In genomic region chr3:146159616-146160232, GRCh38 we compare ENCODE assay signal across 10 cellular contexts. TPM values are rescaled to one million over a fixed set of nuclear protein-coding genes. Genes with fewer than 3 reads are reported as not detected.
DNase-seq lines count a peak whose midpoint lies in the region; ATAC-seq and TF ChIP-seq lines count a peak whose summit lies in the region.
"Had no signal": no experiment of that assay in that cellular context is flagged by ENCODE, and none has a peak within 500 bp of the region (broad histone marks: within the 10 kb centered on the region; RNA-seq: fewer than 3 reads in every experiment).

No MANE protein-coding gene starts in this region.

- peak overlapping the region; percentile 82 to 88 for H3K4me3 Mint-ChIP-seq in activated T-cell treated with anti-CD3 and anti-CD28 coated beads, Interleukin-2, amount 50 U/mL, for 72 hours
- peak overlapping the region; percentile 97 for H3K4me3 Mint-ChIP-seq in type B pancreatic cell

- peaks cover 2% of the 10 kb centered on the region in 2 donors for H3K36me3 Mint-ChIP-seq in activated T-cell treated with anti-CD3 and anti-CD28 coated beads, Interleukin-2, amount 50 U/mL, for 72 hours (ENCODE audit: insufficient read depth in 2 of 2)
- H3K36me3 Mint-ChIP-seq in type B pancreatic cell: peaks cover 4% of the 10 kb centered on the region

- TF ChIP-seq CTCF in mammary epithelial cell (conservative IDR thresholded peaks at IDR 0.05 in 1 of 2, IDR thresholded peaks at IDR 0.05 in 1 of 2; ENCODE audit: extremely low read depth in 1 of 2, insufficient read depth in 1 of 2, low read depth in 1 of 2, low read length in 2 of 2) (no peak), type B pancreatic cell (conservative IDR thresholded peaks at IDR 0.05) (no peak)

- H3K27me3 ChIP-seq in mammary epithelial cell (ENCODE audit: insufficient read depth, low read length) (no peaks in the 10 kb centered on the region), mesenchymal stem cell (ENCODE audit: control insufficient read depth in 1 of 2, insufficient read depth in 1 of 2, low read length in 2 of 2) (no peaks in the 10 kb centered on the region)

- H3K9ac ChIP-seq in mammary epithelial cell (ENCODE audit: insufficient read depth, low read length): peak overlapping the region; percentile 84
- peak overlapping the region; percentile 89 for H3K9ac ChIP-seq in mesenchymal stem cell (ENCODE audit: low read length)

- no peak for DNase-seq in activated T-cell treated with anti-CD3 and anti-CD28 coated beads, Interleukin-2, amount 50 U/mL, for 72 hours
- DNase-seq in activated T-cell treated with anti-CD3 and anti-CD28 coated beads, Interleukin-2, amount 50 U/mL, for 1 hour: no peak
- DNase-seq in mammary epithelial cell: no peak
- no peak for DNase-seq in mesenchymal stem cell
- DNase-seq in type B pancreatic cell (ENCODE audit: extremely low spot score, unreplicated experiment): no peak
- no peak for DNase-seq in left lobe of liver (ENCODE audit: low spot score)
- no peak for DNase-seq in NCI-H82 treated with DMSO at 0.1 percent for 48 hours (lab: John Stamatoyannopoulos, UW; ENCODE audit: unreplicated experiment)
- DNase-seq in NCI-H774 (lab: John Stamatoyannopoulos, UW): no peak
- DNase-seq: DND-41 had no signal

- no peak overlapping the region for H3K23ac ChIP-seq in mesenchymal stem cell (ENCODE audit: low read length in 2 of 2)

- H2AFZ ChIP-seq in mammary epithelial cell (ENCODE audit: low read depth, low read length) (peak overlapping the region; percentile 86), mesenchymal stem cell (ENCODE audit: low read depth, low read length) (no peak overlapping the region)

- H3K4me3 ChIP-seq in mammary epithelial cell (replicated peaks in 1 of 3; ENCODE audit: insufficient read depth in 1 of 3, low read depth in 2 of 3, low read length in 3 of 3) (peak overlapping the region; percentile 63 to 86 (median 76)), mesenchymal stem cell (ENCODE audit: insufficient read depth in 1 of 2, low read depth in 1 of 2, low read length in 2 of 2) (peak overlapping the region in 1 of 2 experiments; percentile 95)

- no peak overlapping the region for H4K91ac ChIP-seq in mesenchymal stem cell (ENCODE audit: low read length)

- H3K4me2 ChIP-seq in mammary epithelial cell (ENCODE audit: insufficient read depth, low read depth, low read length) (peak overlapping the region; percentile 81), mesenchymal stem cell (ENCODE audit: low read length, poor library complexity, severe bottlenecking) (peak overlapping the region; percentile 85)

- no peak overlapping the region for H2BK120ac ChIP-seq in mesenchymal stem cell (ENCODE audit: low read depth, low read length)

- no peak overlapping the region for H3K14ac ChIP-seq in mesenchymal stem cell (ENCODE audit: low read length in 2 of 2)

- CTCF ChIA-PET in mammary epithelial cell (lab: Charles Lee; ENCODE audit: low non-redundant PET): interaction anchor here (0.6 kb wide), 1 partner anchor 94 kb away, joined by 5 read pairs; no protein-coding TSS in a partner anchor

- WGBS in mammary epithelial cell (ENCODE audit: low coverage, missing lambda C conversion rate): 12% methylated on average over 5 of the region's 5 CpGs
- WGBS in mesenchymal stem cell: 47% methylated on average over 4 of the region's 5 CpGs

- no peaks in the 10 kb centered on the region for H4K20me1 ChIP-seq in mammary epithelial cell (ENCODE audit: insufficient read depth, low read length)

- in situ Hi-C loops in mammary epithelial cell (cut with MboI; ENCODE audit: low sequenced_read_pairs in 2 of 2): loop anchor here in 1 of 2 donors (25.0 kb wide), 1 partner anchor 97 kb away; no protein-coding TSS in a partner anchor

- no peak overlapping the region for H4K8ac ChIP-seq in mesenchymal stem cell (ENCODE audit: low read length)

- H2BK12ac ChIP-seq in mesenchymal stem cell (ENCODE audit: low read length in 2 of 2): no peak overlapping the region

- H3K18ac ChIP-seq in mesenchymal stem cell (ENCODE audit: low read depth in 1 of 2, low read length in 2 of 2): peak overlapping the region in 1 of 2 experiments; percentile 85

- peaks cover 66% of the 10 kb centered on the region for H3K27me3 Mint-ChIP-seq in activated T-cell treated with anti-CD3 and anti-CD28 coated beads, Interleukin-2, amount 50 U/mL, for 72 hours (ENCODE audit: low read depth)
- peaks cover 10% of the 10 kb centered on the region for H3K27me3 Mint-ChIP-seq in type B pancreatic cell

- no peak overlapping the region for H3K27ac Mint-ChIP-seq in activated T-cell treated with anti-CD3 and anti-CD28 coated beads, Interleukin-2, amount 50 U/mL, for 72 hours
- H3K27ac Mint-ChIP-seq in type B pancreatic cell: peak overlapping the region; percentile 95

- intact Hi-C loops in mammary epithelial cell (cut with micrococcal nuclease): loop anchor here (1.0 to 2.0 kb wide), 3 partner anchors 25 to 94 kb away; no protein-coding TSS in a partner anchor

- H3K4me1 Mint-ChIP-seq in activated T-cell treated with anti-CD3 and anti-CD28 coated beads, Interleukin-2, amount 50 U/mL, for 72 hours (ENCODE audit: low read depth): peaks cover 10% of the 10 kb centered on the region
- peaks cover 37% of the 10 kb centered on the region for H3K4me1 Mint-ChIP-seq in type B pancreatic cell (ENCODE audit: unreplicated experiment)

- ATAC-seq in activated T-cell treated with anti-CD3 and anti-CD28 coated beads, Interleukin-2, amount 50 U/mL, for 72 hours (replicated peaks in 1 of 2): no peak
- no peak for ATAC-seq in left lobe of liver

- H3K27ac ChIP-seq in mammary epithelial cell (ENCODE audit: insufficient read depth, low read depth, low read length): peak overlapping the region; percentile 86
- H3K27ac ChIP-seq in mesenchymal stem cell (ENCODE audit: low read length, poor library complexity, severe bottlenecking): peak overlapping the region; percentile 79
- H3K27ac ChIP-seq: HL-60 had no signal

- no peaks in the 10 kb centered on the region for H3K9me3 ChIP-seq in mammary epithelial cell (replicated peaks; ENCODE audit: insufficient read depth, low read length)
- H3K9me3 ChIP-seq in mesenchymal stem cell (ENCODE audit: control insufficient read depth, low read length): no peaks in the 10 kb centered on the region

- H2AK5ac ChIP-seq in mesenchymal stem cell (ENCODE audit: low read length, severe bottlenecking): no peak overlapping the region

- peaks cover 61% of the 10 kb centered on the region for H3K79me2 ChIP-seq in mammary epithelial cell (ENCODE audit: insufficient read depth, low read length)

- no peak overlapping the region for H2BK15ac ChIP-seq in mesenchymal stem cell (ENCODE audit: low read depth, poor library complexity, severe bottlenecking)

- H3K4ac ChIP-seq in mesenchymal stem cell (ENCODE audit: low read depth in 1 of 2, low read length in 2 of 2): no peak overlapping the region

- H3K9me3 Mint-ChIP-seq in activated T-cell treated with anti-CD3 and anti-CD28 coated beads, Interleukin-2, amount 50 U/mL, for 72 hours: no peaks in the 10 kb centered on the region
- peaks cover 5% of the 10 kb centered on the region for H3K9me3 Mint-ChIP-seq in type B pancreatic cell

- no TSS peak for BruUV-seq in mammary epithelial cell (replicated peaks; lab: Mats Ljungman, UMichigan)

- H2BK5ac ChIP-seq in mesenchymal stem cell (ENCODE audit: low read depth, low read length, poor library complexity, severe bottlenecking): peak overlapping the region; percentile 48

- dilution Hi-C loops in mammary epithelial cell (cut with HindIII; ENCODE audit: low sequenced_read_pairs): no loop called here

- H3K4me1 ChIP-seq in mammary epithelial cell (ENCODE audit: insufficient read depth, low read length): peaks cover 44% of the 10 kb centered on the region
- peaks cover 4% of the 10 kb centered on the region for H3K4me1 ChIP-seq in mesenchymal stem cell (ENCODE audit: control insufficient read depth, insufficient read depth, low read depth, low read length)

- H3K36me3 ChIP-seq in mammary epithelial cell (ENCODE audit: insufficient read depth, low read length): no peaks in the 10 kb centered on the region
- no peaks in the 10 kb centered on the region for H3K36me3 ChIP-seq in mesenchymal stem cell (ENCODE audit: control insufficient read depth in 1 of 2, insufficient read depth in 2 of 2, low read depth in 1 of 2, low read length in 2 of 2)

- peaks cover 3% of the 10 kb centered on the region for H3K79me1 ChIP-seq in mesenchymal stem cell (replicated peaks; ENCODE audit: low read length, poor library complexity, severe bottlenecking)

RNA-seq across cellular contexts. Expression of gene PLOD2, which starts 1.3 kb away (rescaled TPM):
- under 1 TPM; 0.17 to 0.90 TPM for total RNA-seq in activated T-cell treated with anti-CD3 and anti-CD28 coated beads, Interleukin-2, amount 50 U/mL, for 72 hours
- 100 to 1,000 TPM in 1 of 2 donors, 10 to 100 TPM in 1; 42.1 to 112 TPM for total RNA-seq in mammary epithelial cell
- polyA plus RNA-seq in mammary epithelial cell: 19.6 TPM
- polyA minus RNA-seq in mammary epithelial cell: 38.8 TPM
- polyA plus RNA-seq in mesenchymal stem cell (2013, experiment 1 of 2): 154 TPM
- polyA plus RNA-seq in mesenchymal stem cell (2013, experiment 2 of 2): 161 TPM
- total RNA-seq in type B pancreatic cell (ENCODE audit: low replicate concordance): 24.7 and 35.0 TPM in 2 replicates
- 25.7 TPM for total RNA-seq in left lobe of liver

Comparison
In these comparisons a context has a peak if more than half of its experiments do, and no peak if none do; other contexts are left out.
1. RNA of gene PLOD2, which starts 1.3 kb away (total RNA-seq): 42.1 to 112 TPM in mammary epithelial cell, 24.7 to 35.0 TPM in type B pancreatic cell and 25.7 TPM in left lobe of liver (single experiment); 0.17 to 0.90 TPM in activated T-cell treated with anti-CD3 and anti-CD28 coated beads, Interleukin-2, amount 50 U/mL, for 72 hours; every median in the first group is over 10 times any median in the second.